8 cellular contexts compared by ENCODE assay signal in the genomic region with DNA sequence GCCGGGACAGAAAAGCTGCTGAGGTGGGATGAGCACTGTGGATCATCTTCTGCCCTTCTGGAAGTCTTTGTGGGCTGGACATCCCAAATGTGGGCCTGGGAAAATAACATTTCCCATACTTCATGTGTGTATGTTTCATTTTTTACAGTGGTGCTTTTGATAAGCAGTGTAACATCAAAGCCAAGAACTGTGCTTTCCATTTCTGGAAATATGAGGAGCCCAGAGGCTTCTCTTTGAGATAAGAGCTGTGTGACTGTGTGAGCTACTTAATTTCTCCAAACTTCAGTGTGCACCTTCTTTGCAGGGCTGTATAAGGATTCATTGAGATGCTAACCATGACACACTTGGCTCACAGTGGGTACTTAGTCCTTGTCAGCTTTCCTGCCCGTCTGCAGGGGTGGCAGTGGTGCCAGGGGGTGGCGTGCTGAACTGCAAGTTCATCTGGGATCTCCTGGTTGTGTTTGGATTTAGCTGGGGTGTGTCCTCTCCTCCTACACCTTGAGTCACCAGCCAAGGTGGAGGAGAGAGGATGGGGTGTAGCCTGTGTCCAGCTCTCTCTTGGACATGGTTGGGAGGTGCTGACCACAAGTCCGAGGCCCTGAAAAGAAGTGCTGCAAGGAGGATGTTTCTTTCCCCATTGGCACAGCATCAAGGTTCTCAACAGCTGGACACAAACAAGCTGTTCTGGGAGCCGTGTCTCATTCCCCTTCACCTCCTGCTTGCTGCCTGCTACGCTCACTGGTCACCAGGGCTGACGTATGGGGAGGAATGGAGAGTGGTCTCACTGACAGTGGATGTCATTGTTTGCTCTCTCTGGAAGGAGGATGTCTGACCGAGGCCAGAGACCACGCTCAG.
DNase-seq lines count a peak whose midpoint lies in the region; ATAC-seq and TF ChIP-seq lines count a peak whose summit lies in the region.

No MANE protein-coding gene starts in this region.

- H3K9me3 ChIP-seq in Panc1 (ENCODE audit: control insufficient read depth, insufficient read depth, low read depth, low read length) (no peaks in the 10 kb centered on the region), muscle layer of duodenum (ENCODE audit: control insufficient read depth in 1 of 2, low read length in 2 of 2) (no peaks in the 10 kb centered on the region)

- intact Hi-C loops in Panc1 (cut with micrococcal nuclease; ENCODE audit: unreplicated experiment) = no loop called here

- CTCF ChIA-PET in Panc1 (lab: Charles Lee) = interaction anchor here (0.8 kb wide), 1 partner anchor 214 kb away, joined by 3 read pairs; no protein-coding TSS in a partner anchor

- no TSS peak for BruUV-seq in Panc1 (replicated peaks; lab: Mats Ljungman, UMichigan)

- no peaks in the 10 kb centered on the region for H3K27me3 ChIP-seq in Panc1 (ENCODE audit: control insufficient read depth, insufficient read depth, low read length)
- no peaks in the 10 kb centered on the region for H3K27me3 ChIP-seq in muscle layer of duodenum (ENCODE audit: low read depth, low read length)

- POLR2A ChIA-PET in Panc1 (lab: Charles Lee) = no interaction called here

- in situ Hi-C loops in Panc1 (cut with HindIII; ENCODE audit: low pct_unique_long_range_greater_than_20kb, low sequenced_read_pairs) = no loop called here

- H3K4me3 ChIP-seq in Panc1 (ENCODE audit: low read depth in 2 of 2, low read length in 2 of 2) (no peak overlapping the region), muscle layer of duodenum (ENCODE audit: low read depth in 1 of 2, low read length in 2 of 2) (no peak overlapping the region)

- H3K27ac ChIP-seq in Panc1 (ENCODE audit: low read length) (peak overlapping the region; percentile 26; the same call in 1 of the 2 replicates), muscle layer of duodenum (ENCODE audit: low read length) (peak overlapping the region; percentile 78)

- H3K36me3 ChIP-seq in Panc1 (ENCODE audit: control insufficient read depth, insufficient read depth, low read length) (no peaks in the 10 kb centered on the region), muscle layer of duodenum (ENCODE audit: control insufficient read depth in 1 of 2, insufficient read depth in 2 of 2, low read length in 2 of 2) (no peaks in the 10 kb centered on the region)

- ATAC-seq in Panc1 = peak; percentile 51
- ATAC-seq in HG03135 (IDR thresholded peaks at IDR 0.05; ENCODE audit: unreplicated experiment) = no peak

- H3K4me1 ChIP-seq in Panc1 (ENCODE audit: control insufficient read depth, insufficient read depth, low read length) (peaks cover 32% of the 10 kb centered on the region), muscle layer of duodenum (ENCODE audit: control insufficient read depth in 1 of 2, insufficient read depth in 2 of 2, low read length in 2 of 2) (peaks cover 24 to 57% of the 10 kb centered on the region in 2 donors)

- DNase-seq in 8988T (peak; percentile 45), Panc1 (ENCODE audit: low read depth, low spot score) (no peak), fibroblast of gingiva (ENCODE audit: low read depth) (peak; percentile 74), superior temporal gyrus (ENCODE audit: extremely low spot score) (no peak), cerebellar nuclear complex (lab: John Stamatoyannopoulos, UW) (no peak)
- no peak for DNase-seq in stimulated activated naive CD4-positive, alpha-beta T cell treated with Interleukin-2 at 50 U/mL for 16 hours (lab: John Stamatoyannopoulos, UW)

- no peak for TF ChIP-seq CTCF in Panc1 (IDR thresholded peaks at IDR 0.05)

Comparison
In these comparisons a context has a peak if more than half of its experiments do, and no peak if none do; other contexts are left out.
1. DNase-seq: peak in 8988T (single experiment) and fibroblast of gingiva (single experiment); none in Panc1 (single experiment), stimulated activated naive CD4-positive, alpha-beta T cell treated with Interleukin-2 at 50 U/mL for 16 hours (single experiment), superior temporal gyrus (single experiment) and cerebellar nuclear complex (0 of 2).